In genomic region chrX:136259543-136259942, GRCh38 we compare ENCODE assay signal across 10 cellular contexts. TPM values are rescaled to one million over a fixed set of nuclear protein-coding genes. Genes with fewer than 3 reads are reported as not detected.
DNase-seq lines count a peak whose midpoint lies in the region; ATAC-seq, FAIRE-seq and TF ChIP-seq lines count a peak whose summit lies in the region.
"Had no signal": no experiment of that assay in that cellular context is flagged by ENCODE, and none has a peak within 500 bp of the region (broad histone marks: within the 10 kb centered on the region; RNA-seq: fewer than 3 reads in every experiment).

No MANE protein-coding gene starts in this region.

- no peak overlapping the region for H3K27ac Mint-ChIP-seq in Calu3 (ENCODE audit: unreplicated experiment)
- H3K27ac Mint-ChIP-seq in stimulated activated naive B cell treated with anti-CD40 and anti-IgM and Interleukin-4, amounts not matched to agents 10 μg/mL and 1 μg/mL and 100 μg/mL, for 72 hours, result no peak overlapping the region

- FAIRE-seq in endothelial cell of umbilical vein (lab: Jason Lieb, UNC), result peak; percentile 79

- no peaks in the 10 kb centered on the region for H3K27me3 ChIP-seq in DND-41 (ENCODE audit: insufficient read depth, low read length, poor library complexity)
- H3K27me3 ChIP-seq in SJSA1 (replicated peaks), result no peaks in the 10 kb centered on the region
- no peaks in the 10 kb centered on the region for H3K27me3 ChIP-seq in endothelial cell of umbilical vein (ENCODE audit: control insufficient read depth in 2 of 2, insufficient read depth in 2 of 2, low read length in 2 of 2)
- no peaks in the 10 kb centered on the region for H3K27me3 ChIP-seq in ovary

- DNase-seq in DND-41 (peak; percentile 6), SJSA1 (ENCODE audit: low read depth in 1 of 2, low spot score in 2 of 2) (peak in 1 of 2 experiments; percentile 56), endothelial cell of umbilical vein (ENCODE audit: low read depth, low spot score) (peak; percentile 80), ovary (peak in 1 of 5 donors; percentile 39), Calu3 (no peak)
- DNase-seq in stimulated activated naive B cell treated with anti-CD40 and anti-IgM and Interleukin-4, amounts not matched to agents 10 μg/mL and 1 μg/mL and 100 μg/mL, for 72 hours, result no peak
- DNase-seq: kidney glomerular epithelial cell had no signal

- H3K9me3 Mint-ChIP-seq in Calu3 (ENCODE audit: low read depth, unreplicated experiment), result no peaks in the 10 kb centered on the region
- H3K9me3 Mint-ChIP-seq in stimulated activated naive B cell treated with anti-CD40 and anti-IgM and Interleukin-4, amounts not matched to agents 10 μg/mL and 1 μg/mL and 100 μg/mL, for 72 hours, result no peaks in the 10 kb centered on the region
- H3K9me3 Mint-ChIP-seq: central memory CD8-positive, alpha-beta T cell had no signal

- no peaks in the 10 kb centered on the region for H3K36me3 Mint-ChIP-seq in Calu3 (ENCODE audit: insufficient read depth, unreplicated experiment)
- no peaks in the 10 kb centered on the region for H3K36me3 Mint-ChIP-seq in stimulated activated naive B cell treated with anti-CD40 and anti-IgM and Interleukin-4, amounts not matched to agents 10 μg/mL and 1 μg/mL and 100 μg/mL, for 72 hours

- 0 out of 3 replicates have a peak, but pooled peaks have one; percentile 58 for ATAC-seq in DND-41 (ENCODE audit: insufficient read depth, low read depth)
- no peak for ATAC-seq in stimulated activated naive B cell treated with anti-CD40 and anti-IgM and Interleukin-4, amounts not matched to agents 10 μg/mL and 1 μg/mL and 100 μg/mL, for 72 hours (replicated peaks)
- no peak for ATAC-seq in GM19395 (IDR thresholded peaks at IDR 0.05; ENCODE audit: unreplicated experiment)
- no peak for ATAC-seq in GM21619 (IDR thresholded peaks at IDR 0.05; ENCODE audit: unreplicated experiment)

- dilution Hi-C loops in endothelial cell of umbilical vein (cut with MboI; ENCODE audit: extremely low pct_ligation_motif_present, low sequenced_read_pairs), result no loop called here

- H4K20me1 ChIP-seq in DND-41 (ENCODE audit: insufficient read depth, low read length) (no peaks in the 10 kb centered on the region), endothelial cell of umbilical vein (replicated peaks; ENCODE audit: control insufficient read depth, extremely low read depth, insufficient read depth, low read length) (no peaks in the 10 kb centered on the region)

- BruUV-seq in endothelial cell of umbilical vein (replicated peaks; lab: Mats Ljungman, UMichigan) (no TSS peak), Calu3 (replicated peaks; lab: Mats Ljungman, UMichigan) (no TSS peak)

- no peaks in the 10 kb centered on the region for H3K9me3 ChIP-seq in DND-41 (ENCODE audit: insufficient read depth, low read length, severe bottlenecking)
- H3K9me3 ChIP-seq in SJSA1 (replicated peaks), result no peaks in the 10 kb centered on the region
- no peaks in the 10 kb centered on the region for H3K9me3 ChIP-seq in endothelial cell of umbilical vein (replicated peaks; ENCODE audit: control insufficient read depth, insufficient read depth, low read length)
- H3K9me3 ChIP-seq in ovary, result no peaks in the 10 kb centered on the region

- TF ChIP-seq EP300 in ovary (IDR thresholded peaks at IDR 0.05), result peak; percentile 36

- POLR2A ChIA-PET in endothelial cell of umbilical vein (lab: Charles Lee), result no interaction called here

- H3K9ac ChIP-seq in DND-41 (ENCODE audit: low read depth, low read length), result no peak overlapping the region
- peak overlapping the region; percentile 65 for H3K9ac ChIP-seq in endothelial cell of umbilical vein (replicated peaks; ENCODE audit: extremely low read depth, insufficient read depth, low read length)

- H3K4me3 Mint-ChIP-seq in Calu3 (ENCODE audit: low read depth, unreplicated experiment), result no peak overlapping the region
- no peak overlapping the region for H3K4me3 Mint-ChIP-seq in stimulated activated naive B cell treated with anti-CD40 and anti-IgM and Interleukin-4, amounts not matched to agents 10 μg/mL and 1 μg/mL and 100 μg/mL, for 72 hours
- H3K4me3 Mint-ChIP-seq: central memory CD8-positive, alpha-beta T cell had no signal

- 17 to 27% (median 26%) methylated on average over 4 of the region's 4 CpGs for WGBS in ovary, 3 donors

- H3K4me1 ChIP-seq in DND-41 (ENCODE audit: insufficient read depth, low read length), result no peaks in the 10 kb centered on the region
- H3K4me1 ChIP-seq in SJSA1 (replicated peaks), result peaks cover 44% of the 10 kb centered on the region
- peaks cover 34% of the 10 kb centered on the region for H3K4me1 ChIP-seq in endothelial cell of umbilical vein (ENCODE audit: control insufficient read depth, extremely low read depth, insufficient read depth, low read length)
- peaks cover 7% of the 10 kb centered on the region for H3K4me1 ChIP-seq in ovary (ENCODE audit: insufficient read depth)

- no peaks in the 10 kb centered on the region for H3K36me3 ChIP-seq in DND-41 (ENCODE audit: insufficient read depth, low read length)
- no peaks in the 10 kb centered on the region for H3K36me3 ChIP-seq in SJSA1
- no peaks in the 10 kb centered on the region for H3K36me3 ChIP-seq in endothelial cell of umbilical vein (ENCODE audit: control insufficient read depth in 2 of 2, extremely low read depth in 1 of 2, insufficient read depth in 2 of 2, low read length in 2 of 2)
- H3K36me3 ChIP-seq in ovary, result no peaks in the 10 kb centered on the region

- TF ChIP-seq POLR2A in endothelial cell of umbilical vein (IDR thresholded peaks at IDR 0.05; ENCODE audit: low read depth, low read length) (no peak), ovary (IDR thresholded peaks at IDR 0.05) (no peak)

- H3K9me1 ChIP-seq in endothelial cell of umbilical vein (replicated peaks; ENCODE audit: control insufficient read depth, extremely low read depth, insufficient read depth, low read length), result no peaks in the 10 kb centered on the region

- CTCF ChIA-PET in endothelial cell of umbilical vein (lab: Charles Lee), result no interaction called here
- CTCF ChIA-PET in Calu3 (lab: Charles Lee), result interaction anchor here (0.6 kb wide), 1 partner anchor 10 kb away, joined by 4 read pairs; no protein-coding TSS in a partner anchor

- H3K4me2 ChIP-seq in DND-41 (ENCODE audit: insufficient read depth, low read length), result no peak overlapping the region
- H3K4me2 ChIP-seq in endothelial cell of umbilical vein (ENCODE audit: insufficient read depth, low read length), result peak overlapping the region; percentile 62

- intact Hi-C loops in endothelial cell of umbilical vein (cut with micrococcal nuclease), result loop anchor here (1.0 to 2.0 kb wide), 2 partner anchors 8 to 39 kb away; partner anchors contain the start of gene MAP7D3
- intact Hi-C loops in ovary (cut with DNase I), result no loop called here
- intact Hi-C loops in Calu3 (cut with micrococcal nuclease; ENCODE audit: unreplicated experiment), result loop anchor here (10.0 kb wide), 1 partner anchor 315 kb away; no protein-coding TSS in a partner anchor

- no peak for TF ChIP-seq CTCF in DND-41 (IDR thresholded peaks at IDR 0.05; ENCODE audit: borderline replicate concordance, extremely low read depth, low read length, poor library complexity, severe bottlenecking)
- no peak for TF ChIP-seq CTCF in endothelial cell of umbilical vein (IDR thresholded peaks at IDR 0.05; ENCODE audit: extremely low read depth in 1 of 2, insufficient read depth in 1 of 2, low read depth in 1 of 2, low read length in 2 of 2)
- TF ChIP-seq CTCF in ovary (IDR thresholded peaks at IDR 0.05), result no peak
- TF ChIP-seq CTCF in Calu3 (IDR thresholded peaks at IDR 0.05; ENCODE audit: unreplicated experiment), result no peak

- H3K79me2 ChIP-seq in DND-41 (ENCODE audit: insufficient read depth, low read length), result no peaks in the 10 kb centered on the region
- no peaks in the 10 kb centered on the region for H3K79me2 ChIP-seq in endothelial cell of umbilical vein (ENCODE audit: control insufficient read depth, insufficient read depth, low read length)

- no peaks in the 10 kb centered on the region for H3K4me1 Mint-ChIP-seq in Calu3 (ENCODE audit: low read depth, unreplicated experiment)
- H3K4me1 Mint-ChIP-seq in stimulated activated naive B cell treated with anti-CD40 and anti-IgM and Interleukin-4, amounts not matched to agents 10 μg/mL and 1 μg/mL and 100 μg/mL, for 72 hours, result peaks cover 0 to 3% of the 10 kb centered on the region in 2 donors

- H2AFZ ChIP-seq in DND-41 (ENCODE audit: low read depth, low read length) (no peak overlapping the region), endothelial cell of umbilical vein (ENCODE audit: low read depth, low read length) (no peak overlapping the region)

- no peaks in the 10 kb centered on the region for H3K27me3 Mint-ChIP-seq in Calu3 (ENCODE audit: unreplicated experiment)
- peaks cover 0 to 7% of the 10 kb centered on the region in 2 donors for H3K27me3 Mint-ChIP-seq in stimulated activated naive B cell treated with anti-CD40 and anti-IgM and Interleukin-4, amounts not matched to agents 10 μg/mL and 1 μg/mL and 100 μg/mL, for 72 hours
- H3K27me3 Mint-ChIP-seq: central memory CD8-positive, alpha-beta T cell had no signal

- H3K27ac ChIP-seq in DND-41 (ENCODE audit: low read length) (no peak overlapping the region), SJSA1 (peak overlapping the region; percentile 87), endothelial cell of umbilical vein (ENCODE audit: insufficient read depth, low read depth, low read length) (peak overlapping the region; percentile 96), ovary (peak overlapping the region in 1 of 2 donors; percentile 56)

- H3K4me3 ChIP-seq in DND-41 (ENCODE audit: low read depth in 1 of 2, low read length in 2 of 2) (no peak overlapping the region), SJSA1 (no peak overlapping the region), endothelial cell of umbilical vein (replicated peaks in 1 of 3; ENCODE audit: insufficient read depth in 1 of 3, low read depth in 1 of 3, low read length in 3 of 3) (no peak overlapping the region), ovary (no peak overlapping the region)

RNA-seq across cellular contexts. Expression of gene MAP7D3, which starts 8.3 kb away (rescaled TPM):
- total RNA-seq in SJSA1 (2014; rRNA removed; shearing (Covaris generic)), result 22.1 and 27.5 TPM in 2 replicates
- 20.0 and 22.8 TPM in 2 replicates for total RNA-seq in endothelial cell of umbilical vein
- 5.6 and 6.5 TPM in 2 replicates for polyA plus RNA-seq in endothelial cell of umbilical vein
- 11.1 TPM in 2 replicates for polyA plus RNA-seq in endothelial cell of umbilical vein (2011; cell fraction: cytosol; rRNA removed)
- polyA plus RNA-seq in endothelial cell of umbilical vein (2011; cell fraction: nucleus; rRNA removed), result 17.7 and 18.9 TPM in 2 replicates
- 24.5 and 27.5 TPM in 2 replicates for polyA plus RNA-seq in endothelial cell of umbilical vein (2012)
- 12.9 and 15.3 TPM in 2 replicates for polyA minus RNA-seq in endothelial cell of umbilical vein
- polyA minus RNA-seq in endothelial cell of umbilical vein (2011; cell fraction: cytosol; rRNA and poly(A)+ RNA removed), result 9.1 TPM
- polyA minus RNA-seq in endothelial cell of umbilical vein (2011; cell fraction: nucleus; rRNA and poly(A)+ RNA removed), result 13.7 and 21.1 TPM in 2 replicates
- 10 to 100 TPM; 19.6 to 42.3 (median 29.3) TPM for total RNA-seq in ovary
- 10 to 100 TPM; 11.6 to 30.8 TPM for polyA plus RNA-seq in ovary
- 7.9 and 8.0 TPM in 2 replicates for total RNA-seq in Calu3 (2022)

RNA-seq across cellular contexts. Expression of gene ADGRG4, which starts 41.2 kb away (rescaled TPM):
- not detected in 2 replicates for total RNA-seq in SJSA1 (2014; rRNA removed; shearing (Covaris generic))
- total RNA-seq in endothelial cell of umbilical vein, result 0.04 and 0.05 TPM in 2 replicates
- 0.08 and 0.13 TPM in 2 replicates for polyA plus RNA-seq in endothelial cell of umbilical vein
- polyA plus RNA-seq in endothelial cell of umbilical vein (2011; cell fraction: cytosol; rRNA removed), result 0.03 and 0.04 TPM in 2 replicates
- 0.32 TPM in 2 replicates for polyA plus RNA-seq in endothelial cell of umbilical vein (2011; cell fraction: nucleus; rRNA removed)
- 0.10 and 0.11 TPM in 2 replicates for polyA plus RNA-seq in endothelial cell of umbilical vein (2012)
- 0.17 and 0.55 TPM in 2 replicates for polyA minus RNA-seq in endothelial cell of umbilical vein
- polyA minus RNA-seq in endothelial cell of umbilical vein (2011; cell fraction: cytosol; rRNA and poly(A)+ RNA removed), result not detected
- 0.43 and 0.67 TPM in 2 replicates for polyA minus RNA-seq in endothelial cell of umbilical vein (2011; cell fraction: nucleus; rRNA and poly(A)+ RNA removed)
- 1 to 10 TPM in 1 of 7 donors, under 1 TPM in 4, not detected in 2; 0.03 to 1.4 (median 0.34) TPM for total RNA-seq in ovary
- polyA plus RNA-seq in ovary, result 1 to 10 TPM in 1 of 2 donors, under 1 TPM in 1; 0.01 to 2.0 TPM
- not detected in 2 replicates for total RNA-seq in Calu3 (2022)

Comparison
In these comparisons a context has a peak if more than half of its experiments do, and no peak if none do; other contexts are left out.
1. DNase-seq: peak in DND-41 (single experiment) and endothelial cell of umbilical vein (single experiment); none in Calu3 (single experiment) and stimulated activated naive B cell treated with anti-CD40 and anti-IgM and Interleukin-4, amounts not matched to agents 10 μg/mL and 1 μg/mL and 100 μg/mL, for 72 hours (single experiment).
2. intact Hi-C loops: an anchor here in endothelial cell of umbilical vein (1.0 to 2.0 kb wide) and Calu3 (10.0 kb wide); none called in ovary.